ENCODE assay signal across 8 cellular contexts in genomic region chrX:72309297-72310071, GRCh38. TPM values are rescaled to one million over a fixed set of nuclear protein-coding genes. Genes with fewer than 3 reads are reported as not detected.
DNase-seq lines count a peak whose midpoint lies in the region; ATAC-seq and TF ChIP-seq lines count a peak whose summit lies in the region.

No MANE protein-coding gene starts in this region.

- in situ Hi-C loops in KBM-7 (cut with MboI; ENCODE audit: low pct_unique_long_range_greater_than_20kb, low sequenced_read_pairs), result loop anchor here (10.0 kb wide), 1 partner anchor 235 kb away; no protein-coding TSS in a partner anchor

- H3K9me3 ChIP-seq in SK-N-MC (ENCODE audit: low read depth, low read length) (no peaks in the 10 kb centered on the region), parathyroid adenoma (ENCODE audit: control insufficient read depth, low read length) (no peaks in the 10 kb centered on the region), aorta (ENCODE audit: control insufficient read depth, low read length) (no peaks in the 10 kb centered on the region)

- no peaks in the 10 kb centered on the region for H3K36me3 ChIP-seq in SK-N-MC (ENCODE audit: insufficient read depth, low read length)
- H3K36me3 ChIP-seq in parathyroid adenoma (ENCODE audit: control insufficient read depth, insufficient read depth, low read length), result no peaks in the 10 kb centered on the region
- H3K36me3 ChIP-seq in aorta (ENCODE audit: control insufficient read depth in 1 of 2, insufficient read depth in 2 of 2, low read length in 1 of 2), result no peaks in the 10 kb centered on the region

- H3K27ac ChIP-seq in SK-N-MC (no peak overlapping the region), parathyroid adenoma (no peak overlapping the region), aorta (ENCODE audit: low read depth in 1 of 2, low read length in 2 of 2) (no peak overlapping the region)

- H3K9ac ChIP-seq in SK-N-MC (ENCODE audit: insufficient read length) (no peak overlapping the region), parathyroid adenoma (no peak overlapping the region)

- H3K27me3 ChIP-seq in parathyroid adenoma (ENCODE audit: control insufficient read depth, insufficient read depth, low read length) (no peaks in the 10 kb centered on the region), aorta (ENCODE audit: control insufficient read depth in 1 of 2, insufficient read depth in 2 of 2, low read length in 1 of 2) (no peaks in the 10 kb centered on the region)

- ATAC-seq in GM21825 (IDR thresholded peaks at IDR 0.05; ENCODE audit: unreplicated experiment), result no peak
- ATAC-seq in aorta (ENCODE audit: low FRiP score), result no peak

- DNase-seq in ELF-1 (ENCODE audit: low read depth, low spot score), result peak; percentile 65
- no peak for DNase-seq in SK-N-MC (ENCODE audit: low read depth, low spot score)
- DNase-seq in foreskin fibroblast, result no peak
- no peak for DNase-seq in KBM-7
- no peak for DNase-seq in RKO (ENCODE audit: low spot score)
- no peak for DNase-seq in aorta

- peak overlapping the region; percentile 63 for H3K4me3 ChIP-seq in SK-N-MC
- H3K4me3 ChIP-seq in foreskin fibroblast (ENCODE audit: low read depth in 1 of 2, low read length in 2 of 2), result peak overlapping the region; percentile 8 to 30
- peak overlapping the region; percentile 40 for H3K4me3 ChIP-seq in parathyroid adenoma (ENCODE audit: low read depth, low read length)
- H3K4me3 ChIP-seq in aorta (ENCODE audit: low read length in 2 of 2), result peak overlapping the region in 1 of 2 donors; percentile 53

- no peaks in the 10 kb centered on the region for H3K79me2 ChIP-seq in parathyroid adenoma

- peak overlapping the region; percentile 29 for H2AFZ ChIP-seq in parathyroid adenoma

- WGBS in aorta, 2 donors, result 24 to 31% methylated on average over 15 of the region's 15 CpGs

- intact Hi-C loops in aorta (cut with DNase I), result loop anchor here in 1 of 2 donors (10.0 kb wide), 1 partner anchor 225 kb away; no protein-coding TSS in a partner anchor

- H3K4me2 ChIP-seq in parathyroid adenoma (ENCODE audit: low read length), result peak overlapping the region; percentile 67

- no peak for TF ChIP-seq CTCF in foreskin fibroblast (IDR thresholded peaks at IDR 0.05; ENCODE audit: low read depth, low read length)
- TF ChIP-seq CTCF in parathyroid adenoma (IDR thresholded peaks at IDR 0.05), result no peak

- H3K4me1 ChIP-seq in parathyroid adenoma, result no peaks in the 10 kb centered on the region
- no peaks in the 10 kb centered on the region for H3K4me1 ChIP-seq in aorta (ENCODE audit: control insufficient read depth in 1 of 2, insufficient read depth in 2 of 2, low read length in 2 of 2)

RNA-seq across cellular contexts. Expression of gene CITED1, which starts 3.8 kb away (rescaled TPM):
- total RNA-seq in aorta, result not detected
- polyA plus RNA-seq in aorta, result under 1 TPM in 1 of 2 donors, not detected in 1; 0.46 TPM

RNA-seq across cellular contexts. Expression of gene RPS4X, which starts 32.4 kb away (rescaled TPM):
- total RNA-seq in aorta, result 100 to 1,000 TPM; 732 to 930 TPM
- 1,000 to 10,000 TPM; 1,448 to 1,899 TPM for polyA plus RNA-seq in aorta
